8 cellular contexts compared by ENCODE assay signal in genomic region chrX:119943185-119943988, GRCh38. TPM values are rescaled to one million over a fixed set of nuclear protein-coding genes. Genes with fewer than 3 reads are reported as not detected.
DNase-seq lines count a peak whose midpoint lies in the region; ATAC-seq and TF ChIP-seq lines count a peak whose summit lies in the region.

Gene NKAP (minus strand): TSS chrX:119943751. CDS start chrX:119943605, 146 bp downstream.

- peak within 1 kb of the TSS; percentile 100 for H3K4me3 Mint-ChIP-seq in activated naive CD8-positive, alpha-beta T cell treated with anti-CD3 and anti-CD28 coated beads, Interleukin-2, amount 10 ng/mL, durations not matched to agents 7 days and 5 days
- peak within 1 kb of the TSS; percentile 98 for H3K4me3 Mint-ChIP-seq in glutamatergic neuron (ENCODE audit: unreplicated experiment)

- H3K4me1 Mint-ChIP-seq in activated naive CD8-positive, alpha-beta T cell treated with anti-CD3 and anti-CD28 coated beads, Interleukin-2, amount 10 ng/mL, durations not matched to agents 7 days and 5 days: peaks cover 17% of the 10 kb centered on the region
- no peaks in the 10 kb centered on the region for H3K4me1 Mint-ChIP-seq in glutamatergic neuron (ENCODE audit: low read depth, unreplicated experiment)

- peak within 1 kb of the TSS; percentile 95 for H2AFZ ChIP-seq in osteoblast (ENCODE audit: low read length)

- peaks cover 12% of the 10 kb centered on the region for H3K79me2 ChIP-seq in osteoblast (ENCODE audit: insufficient read depth, low read length)

- ATAC-seq in HG02642 (IDR thresholded peaks at IDR 0.05; ENCODE audit: poor library complexity, unreplicated experiment): peak; percentile 84
- ATAC-seq in activated naive CD8-positive, alpha-beta T cell treated with anti-CD3 and anti-CD28 coated beads, Interleukin-2, amount 10 ng/mL, durations not matched to agents 7 days and 5 days (ENCODE audit: low read depth): peak; percentile 83

- peak; percentile 85 for DNase-seq in GM12864 (ENCODE audit: low read depth)
- DNase-seq in NCI-H1092 treated with DMSO at 0.1 percent for 48 hours (lab: John Stamatoyannopoulos, UW): peak; percentile 90
- peak; percentile 83 for DNase-seq in SKM-1 treated with dmso at 0.1 percent for 144 hours (lab: John Stamatoyannopoulos, UW; ENCODE audit: unreplicated experiment)
- DNase-seq in activated naive CD8-positive, alpha-beta T cell treated with anti-CD3 and anti-CD28 coated beads, Interleukin-2, amount 10 ng/mL, durations not matched to agents 7 days and 5 days: peak; percentile 78
- DNase-seq in glutamatergic neuron: peak; percentile 71
- peak; percentile 95 for DNase-seq in osteoblast (ENCODE audit: insufficient read length, low spot score, missing footprints)

- peak within 1 kb of the TSS; percentile 76 for H3K4me2 ChIP-seq in osteoblast (ENCODE audit: insufficient read depth, low read length)

- peak within 1 kb of the TSS; percentile 99 for H3K27ac Mint-ChIP-seq in activated naive CD8-positive, alpha-beta T cell treated with anti-CD3 and anti-CD28 coated beads, Interleukin-2, amount 10 ng/mL, durations not matched to agents 7 days and 5 days
- peak within 1 kb of the TSS; percentile 83 for H3K27ac Mint-ChIP-seq in glutamatergic neuron (ENCODE audit: unreplicated experiment)

- TF ChIP-seq CTCF in GM12864 (IDR thresholded peaks at IDR 0.05; ENCODE audit: low read depth, low read length, missing control alignments): no peak
- TF ChIP-seq CTCF in glutamatergic neuron (IDR thresholded peaks at IDR 0.05; ENCODE audit: partially characterized antibody, unreplicated experiment): no peak
- TF ChIP-seq CTCF in osteoblast (IDR thresholded peaks at IDR 0.05; ENCODE audit: extremely low read depth, low read depth, low read length): no peak

- peak within 1 kb of the TSS; percentile 90 for H3K4me3 ChIP-seq in GM12864 (ENCODE audit: low read depth, low read length)
- peak within 1 kb of the TSS; percentile 82 for H3K4me3 ChIP-seq in osteoblast (ENCODE audit: insufficient read depth, low read length)
- H3K4me3 ChIP-seq in thymus (ENCODE audit: low read length): peak within 1 kb of the TSS; percentile 73

- H3K36me3 ChIP-seq in osteoblast (ENCODE audit: insufficient read depth, low read length) (no peaks in the 10 kb centered on the region), thymus (ENCODE audit: control insufficient read depth, insufficient read depth) (no peaks in the 10 kb centered on the region)

- no peaks in the 10 kb centered on the region for H4K20me1 ChIP-seq in osteoblast (ENCODE audit: insufficient read depth, low read length)

- peaks cover under 1% of the 10 kb centered on the region for H3K27me3 Mint-ChIP-seq in activated naive CD8-positive, alpha-beta T cell treated with anti-CD3 and anti-CD28 coated beads, Interleukin-2, amount 10 ng/mL, durations not matched to agents 7 days and 5 days
- peaks cover 1% of the 10 kb centered on the region for H3K27me3 Mint-ChIP-seq in glutamatergic neuron (ENCODE audit: unreplicated experiment)

- peaks cover 8% of the 10 kb centered on the region for H3K4me1 ChIP-seq in osteoblast (ENCODE audit: insufficient read depth, low read length)
- peaks cover 5% of the 10 kb centered on the region for H3K4me1 ChIP-seq in thymus (ENCODE audit: control insufficient read depth, insufficient read depth, low read length)

- no peaks in the 10 kb centered on the region for H3K9me3 Mint-ChIP-seq in activated naive CD8-positive, alpha-beta T cell treated with anti-CD3 and anti-CD28 coated beads, Interleukin-2, amount 10 ng/mL, durations not matched to agents 7 days and 5 days
- no peaks in the 10 kb centered on the region for H3K9me3 Mint-ChIP-seq in glutamatergic neuron (ENCODE audit: unreplicated experiment)

- H3K27me3 ChIP-seq in osteoblast (ENCODE audit: insufficient read depth, low read length): no peaks in the 10 kb centered on the region
- H3K27me3 ChIP-seq in thymus (ENCODE audit: control insufficient read depth, insufficient read depth): no peaks in the 10 kb centered on the region

- POLR2A ChIA-PET in activated naive CD8-positive, alpha-beta T cell treated with anti-CD3 and anti-CD28 coated beads, Interleukin-2, amount 10 ng/mL, durations not matched to agents 7 days and 5 days (lab: Charles Lee): interaction anchor here (1.0 to 1.9 kb wide), 2 partner anchors 12 to 122 kb away, joined by 4 to 7 read pairs; no protein-coding TSS in a partner anchor

- H3K27ac ChIP-seq in osteoblast (ENCODE audit: low read depth, low read length) (peak within 1 kb of the TSS; percentile 72), thymus (ENCODE audit: low read depth) (peak within 1 kb of the TSS; percentile 88)

- no peaks in the 10 kb centered on the region for H3K9me3 ChIP-seq in osteoblast (ENCODE audit: low read depth, low read length)
- no peaks in the 10 kb centered on the region for H3K9me3 ChIP-seq in thymus (ENCODE audit: control insufficient read depth)

- H3K36me3 Mint-ChIP-seq in activated naive CD8-positive, alpha-beta T cell treated with anti-CD3 and anti-CD28 coated beads, Interleukin-2, amount 10 ng/mL, durations not matched to agents 7 days and 5 days: peaks cover 1% of the 10 kb centered on the region
- no peaks in the 10 kb centered on the region for H3K36me3 Mint-ChIP-seq in glutamatergic neuron (ENCODE audit: unreplicated experiment)

- WGBS in thymus: under 1% methylated on average over 59 of the region's 59 CpGs

RNA-seq across cellular contexts. Expression of gene NKAP, which starts in this region (rescaled TPM):
- 10 to 100 TPM; 10.3 to 11.4 TPM for total RNA-seq in activated naive CD8-positive, alpha-beta T cell treated with anti-CD3 and anti-CD28 coated beads, Interleukin-2, amount 10 ng/mL, durations not matched to agents 7 days and 5 days
- total RNA-seq in glutamatergic neuron (ENCODE audit: unreplicated experiment): 7.8 TPM
- total RNA-seq in osteoblast: 4.3 and 4.7 TPM in 2 replicates
- polyA plus RNA-seq in thymus: 12.0 TPM

Comparison
In these comparisons a context has a peak if more than half of its experiments do, and no peak if none do; other contexts are left out.
1. Peak in every context shown above with its lines: DNase-seq, ATAC-seq, H3K4me3 ChIP-seq and H3K27ac ChIP-seq.